Comparison of ENCODE assay signal across 1 cellular context in the genomic region with DNA sequence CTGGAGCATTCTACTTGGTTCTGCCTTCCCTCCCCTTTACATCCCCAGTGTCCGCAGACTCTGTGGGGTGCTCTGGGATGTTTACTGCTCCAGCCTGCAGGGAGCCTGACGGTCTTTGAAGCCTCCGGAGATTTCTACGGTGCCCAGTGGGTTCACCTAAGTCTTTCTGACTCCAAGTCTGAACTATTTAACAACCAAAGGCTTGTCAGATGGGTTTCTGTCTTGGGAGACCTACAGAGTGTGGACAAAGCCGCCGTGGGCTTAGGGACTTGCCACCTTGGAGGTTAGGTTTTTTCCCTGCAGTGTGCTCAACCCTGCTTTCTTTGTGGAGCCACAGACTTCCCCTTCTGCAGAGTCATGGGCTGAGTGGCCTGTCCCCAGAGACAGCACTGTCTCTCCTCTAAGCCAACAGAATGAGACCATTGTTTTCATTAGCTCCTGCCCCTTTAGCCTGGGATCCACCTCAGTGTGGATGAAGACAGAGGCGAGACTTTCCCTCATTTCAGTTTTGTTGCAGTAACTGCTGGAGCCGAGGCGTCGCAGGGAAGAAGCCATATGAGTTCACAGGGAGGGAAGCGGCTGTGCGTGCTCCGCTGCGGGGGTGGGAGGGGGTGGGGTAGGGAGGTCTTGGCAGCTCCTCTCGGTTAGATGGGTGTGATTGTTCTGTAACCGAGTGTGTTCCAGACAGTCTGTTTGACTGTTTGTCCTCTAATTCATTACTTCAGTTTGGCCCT.
TF ChIP-seq lines count a peak whose summit lies in the region.

No MANE protein-coding gene starts in this region.

TF ChIP-seq in GM23338, 12 proteins besides CTCF, POLR2A, EP300 and RAD21 (continued from another document):
- TF ChIP-seq, protein P1, sequence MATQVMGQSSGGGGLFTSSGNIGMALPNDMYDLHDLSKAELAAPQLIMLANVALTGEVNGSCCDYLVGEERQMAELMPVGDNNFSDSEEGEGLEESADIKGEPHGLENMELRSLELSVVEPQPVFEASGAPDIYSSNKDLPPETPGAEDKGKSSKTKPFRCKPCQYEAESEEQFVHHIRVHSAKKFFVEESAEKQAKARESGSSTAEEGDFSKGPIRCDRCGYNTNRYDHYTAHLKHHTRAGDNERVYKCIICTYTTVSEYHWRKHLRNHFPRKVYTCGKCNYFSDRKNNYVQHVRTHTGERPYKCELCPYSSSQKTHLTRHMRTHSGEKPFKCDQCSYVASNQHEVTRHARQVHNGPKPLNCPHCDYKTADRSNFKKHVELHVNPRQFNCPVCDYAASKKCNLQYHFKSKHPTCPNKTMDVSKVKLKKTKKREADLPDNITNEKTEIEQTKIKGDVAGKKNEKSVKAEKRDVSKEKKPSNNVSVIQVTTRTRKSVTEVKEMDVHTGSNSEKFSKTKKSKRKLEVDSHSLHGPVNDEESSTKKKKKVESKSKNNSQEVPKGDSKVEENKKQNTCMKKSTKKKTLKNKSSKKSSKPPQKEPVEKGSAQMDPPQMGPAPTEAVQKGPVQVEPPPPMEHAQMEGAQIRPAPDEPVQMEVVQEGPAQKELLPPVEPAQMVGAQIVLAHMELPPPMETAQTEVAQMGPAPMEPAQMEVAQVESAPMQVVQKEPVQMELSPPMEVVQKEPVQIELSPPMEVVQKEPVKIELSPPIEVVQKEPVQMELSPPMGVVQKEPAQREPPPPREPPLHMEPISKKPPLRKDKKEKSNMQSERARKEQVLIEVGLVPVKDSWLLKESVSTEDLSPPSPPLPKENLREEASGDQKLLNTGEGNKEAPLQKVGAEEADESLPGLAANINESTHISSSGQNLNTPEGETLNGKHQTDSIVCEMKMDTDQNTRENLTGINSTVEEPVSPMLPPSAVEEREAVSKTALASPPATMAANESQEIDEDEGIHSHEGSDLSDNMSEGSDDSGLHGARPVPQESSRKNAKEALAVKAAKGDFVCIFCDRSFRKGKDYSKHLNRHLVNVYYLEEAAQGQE (IDR thresholded peaks at IDR 0.05; ENCODE audit: unreplicated experiment) = no peak
- TF ChIP-seq STAT1 (IDR thresholded peaks at IDR 0.05; ENCODE audit: unreplicated experiment) (no peak), EZH2 (IDR thresholded peaks at IDR 0.05; ENCODE audit: low read depth, unreplicated experiment) (no peak), NANOG (IDR thresholded peaks at IDR 0.05; ENCODE audit: borderline replicate concordance) (no peak), CREB1 (CRISPR knock-in tag; IDR thresholded peaks at IDR 0.05; ENCODE audit: low read depth) (no peak), POLR2AphosphoS5 (IDR thresholded peaks at IDR 0.05; ENCODE audit: low read depth) (no peak), JUNB (IDR thresholded peaks at IDR 0.05; ENCODE audit: unreplicated experiment) (no peak), EZH2phosphoT487 (IDR thresholded peaks at IDR 0.05; ENCODE audit: unreplicated experiment) (no peak)
- TF ChIP-seq, protein P2, sequence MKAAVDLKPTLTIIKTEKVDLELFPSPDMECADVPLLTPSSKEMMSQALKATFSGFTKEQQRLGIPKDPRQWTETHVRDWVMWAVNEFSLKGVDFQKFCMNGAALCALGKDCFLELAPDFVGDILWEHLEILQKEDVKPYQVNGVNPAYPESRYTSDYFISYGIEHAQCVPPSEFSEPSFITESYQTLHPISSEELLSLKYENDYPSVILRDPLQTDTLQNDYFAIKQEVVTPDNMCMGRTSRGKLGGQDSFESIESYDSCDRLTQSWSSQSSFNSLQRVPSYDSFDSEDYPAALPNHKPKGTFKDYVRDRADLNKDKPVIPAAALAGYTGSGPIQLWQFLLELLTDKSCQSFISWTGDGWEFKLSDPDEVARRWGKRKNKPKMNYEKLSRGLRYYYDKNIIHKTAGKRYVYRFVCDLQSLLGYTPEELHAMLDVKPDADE (IDR thresholded peaks at IDR 0.05) = no peak
